In genomic region chr10:110486680-110487410, GRCh38 we compare ENCODE assay signal across 21 cellular contexts. TPM values are rescaled to one million over a fixed set of nuclear protein-coding genes. Genes with fewer than 3 reads are reported as not detected.
DNase-seq lines count a peak whose midpoint lies in the region; ATAC-seq, FAIRE-seq and TF ChIP-seq lines count a peak whose summit lies in the region.
"Had no signal": no experiment of that assay in that cellular context is flagged by ENCODE, and none has a peak within 500 bp of the region (broad histone marks: within the 10 kb centered on the region; RNA-seq: fewer than 3 reads in every experiment).

No MANE protein-coding gene starts in this region.

- DNase-seq in A549 (ENCODE audit: low read depth in 1 of 2, low spot score in 1 of 2) (no peak), GM23338 (ENCODE audit: low spot score) (no peak), WERI-Rb-1 (no peak), hepatocyte (ENCODE audit: low spot score) (no peak), Peyer's patch (no peak), GM10266 (ENCODE audit: extremely low spot score) (no peak), hypothalamus (lab: John Stamatoyannopoulos, UW) (no peak)
- no peak for DNase-seq in activated CD4-positive, CD25-positive, alpha-beta regulatory T cell treated with anti-CD3 and anti-CD28 coated beads, Interleukin-2, amount 50 U/mL, for 72 hours
- DNase-seq: activated CD8-positive, alpha-beta memory T cell treated with anti-CD3 and anti-CD28 coated beads for 24 hours; gastrocnemius medialis; mucosa of descending colon; NCI-H748 treated with DMSO at 0.1 percent for 48 hours; OCI-M1; stimulated activated CD4-positive, alpha-beta T cell treated with anti-CD3 and anti-CD28 coated beads, Interleukin-4, amount 100 ng/mL, for 24 hours had no signal

- no peak for ATAC-seq in A549
- 0 out of 3 replicates have a peak, but pooled peaks have one; percentile 14 for ATAC-seq in GM23338
- ATAC-seq: gastrocnemius medialis, left lobe of liver, mucosa of descending colon had no signal

- H3K79me2 ChIP-seq in GM23338 (replicated peaks; ENCODE audit: insufficient read depth), result no peaks in the 10 kb centered on the region
- H3K79me2 ChIP-seq in hepatocyte, result no peaks in the 10 kb centered on the region

- no peaks in the 10 kb centered on the region for H3K36me3 Mint-ChIP-seq in GM23338 (ENCODE audit: low read depth)
- H3K36me3 Mint-ChIP-seq: CD14-positive monocyte had no signal

- H3K9me2 ChIP-seq in GM23338 (ENCODE audit: insufficient read depth) (no peaks in the 10 kb centered on the region), hepatocyte (replicated peaks; ENCODE audit: insufficient read depth) (no peaks in the 10 kb centered on the region)

- peaks cover 8% of the 10 kb centered on the region for H3K27me3 Mint-ChIP-seq in GM23338 (ENCODE audit: insufficient read depth, low read depth, poor library complexity)

- H3K9me3 Mint-ChIP-seq in GM23338, result no peaks in the 10 kb centered on the region

- POLR2A ChIA-PET in A549 (lab: Yijun Ruan, JAX), result interaction anchor here (1.0 kb wide), 1 partner anchor 9 kb away, joined by 3 read pairs; no protein-coding TSS in a partner anchor

- no peaks in the 10 kb centered on the region for H4K20me1 ChIP-seq in GM23338 (replicated peaks; ENCODE audit: insufficient read depth)
- H4K20me1 ChIP-seq in hepatocyte (ENCODE audit: insufficient read depth, poor library complexity, severe bottlenecking), result no peaks in the 10 kb centered on the region

- H2AFZ ChIP-seq in GM23338 (no peak overlapping the region), hepatocyte (no peak overlapping the region)

- WGBS in A549 (ENCODE audit: missing lambda C conversion rate), result 78% methylated on average over 11 of the region's 11 CpGs
- WGBS in hepatocyte (ENCODE audit: low lambda C conversion rate, missing lambda C conversion rate), result 70% methylated on average over 10 of the region's 11 CpGs

- TF ChIP-seq POLR2A in A549 (IDR thresholded peaks at IDR 0.05; ENCODE audit: low read length), result no peak
- TF ChIP-seq POLR2A in Peyer's patch (IDR thresholded peaks at IDR 0.05), result no peak

- H3K4me3 Mint-ChIP-seq in GM23338, result no peak overlapping the region; the same call in 2 of the 3 replicates
- H3K4me3 Mint-ChIP-seq: CD14-positive monocyte had no signal

- H3K4me1 ChIP-seq in A549 (peaks cover 62% of the 10 kb centered on the region), GM23338 (ENCODE audit: insufficient read depth) (peaks cover 42% of the 10 kb centered on the region), hepatocyte (ENCODE audit: insufficient read depth) (no peaks in the 10 kb centered on the region), Peyer's patch (no peaks in the 10 kb centered on the region)
- H3K4me1 ChIP-seq: breast epithelium, gastrocnemius medialis, vagina had no signal

- no peak overlapping the region for H3K4me3 ChIP-seq in A549
- H3K4me3 ChIP-seq in GM23338, result peak overlapping the region; percentile 20
- H3K4me3 ChIP-seq in WERI-Rb-1 (ENCODE audit: low read depth, low read length), result no peak overlapping the region
- H3K4me3 ChIP-seq in hepatocyte, result no peak overlapping the region
- H3K4me3 ChIP-seq in Peyer's patch, result no peak overlapping the region
- H3K4me3 ChIP-seq: breast epithelium, gastrocnemius medialis, mucosa of descending colon, SK-N-MC, vagina had no signal

- peak overlapping the region; percentile 93; the same call in 1 of the 2 replicates for H3K27ac Mint-ChIP-seq in GM23338
- H3K27ac Mint-ChIP-seq: CD14-positive monocyte had no signal

- H3K27ac ChIP-seq in A549, result peak overlapping the region; percentile 67 to 85
- H3K27ac ChIP-seq in GM23338 (ENCODE audit: low read depth), result peak overlapping the region; percentile 83
- H3K27ac ChIP-seq in WERI-Rb-1, result peak overlapping the region; percentile 24
- peak overlapping the region; percentile 48 for H3K27ac ChIP-seq in hepatocyte
- no peak overlapping the region for H3K27ac ChIP-seq in Peyer's patch
- H3K27ac ChIP-seq: breast epithelium, gastrocnemius medialis, SK-N-MC, vagina had no signal

- H3K9me3 ChIP-seq in A549 (no peaks in the 10 kb centered on the region), WERI-Rb-1 (ENCODE audit: severe bottlenecking) (no peaks in the 10 kb centered on the region), hepatocyte (ENCODE audit: low read depth) (no peaks in the 10 kb centered on the region), Peyer's patch (no peaks in the 10 kb centered on the region)
- H3K9me3 ChIP-seq: breast epithelium, gastrocnemius medialis, mucosa of descending colon, vagina had no signal

- peaks cover 41% of the 10 kb centered on the region for H3K4me1 Mint-ChIP-seq in GM23338

- TF ChIP-seq RAD21 in A549 (conservative IDR thresholded peaks at IDR 0.05 in 1 of 2, IDR thresholded peaks at IDR 0.05 in 1 of 2), result no peak

- no peaks in the 10 kb centered on the region for H3F3A ChIP-seq in GM23338 (replicated peaks; ENCODE audit: low read depth)

- TF ChIP-seq EP300 in A549 (IDR thresholded peaks at IDR 0.05), result no peak

- CTCF ChIA-PET in A549 (lab: Yijun Ruan, JAX), result interaction anchor here (0.5 to 1.6 kb wide), 4 partner anchors 9 to 87 kb away, joined by 3 to 4 read pairs (median 3); no protein-coding TSS in a partner anchor

- TF ChIP-seq CTCF in A549 (IDR thresholded peaks at IDR 0.05) (no peak), GM23338 (conservative IDR thresholded peaks at IDR 0.05; ENCODE audit: low read depth in 2 of 2) (no peak), WERI-Rb-1 (IDR thresholded peaks at IDR 0.05; ENCODE audit: low read depth, low read length) (no peak), hepatocyte (IDR thresholded peaks at IDR 0.05; ENCODE audit: poor library complexity) (no peak), Peyer's patch (IDR thresholded peaks at IDR 0.05) (no peak), GM10266 (IDR thresholded peaks at IDR 0.05; ENCODE audit: control insufficient read depth, insufficient read depth, low read depth, missing control alignments) (no peak)

- H3K27me3 ChIP-seq in GM23338 (ENCODE audit: insufficient read depth) (no peaks in the 10 kb centered on the region), WERI-Rb-1 (ENCODE audit: insufficient read depth, low read depth, severe bottlenecking) (no peaks in the 10 kb centered on the region), hepatocyte (no peaks in the 10 kb centered on the region), Peyer's patch (no peaks in the 10 kb centered on the region)
- H3K27me3 ChIP-seq: breast epithelium, gastrocnemius medialis, vagina had no signal

- H3K36me3 ChIP-seq in GM23338 (ENCODE audit: insufficient read depth) (no peaks in the 10 kb centered on the region), WERI-Rb-1 (no peaks in the 10 kb centered on the region), hepatocyte (replicated peaks; ENCODE audit: insufficient read depth, low read depth) (no peaks in the 10 kb centered on the region), Peyer's patch (no peaks in the 10 kb centered on the region)
- H3K36me3 ChIP-seq: breast epithelium, gastrocnemius medialis, vagina had no signal

- peak overlapping the region; percentile 68 for H3K4me2 ChIP-seq in A549
- H3K4me2 ChIP-seq in GM23338, result peak overlapping the region; percentile 68
- no peak overlapping the region for H3K4me2 ChIP-seq in hepatocyte

- no peak for FAIRE-seq in A549 (lab: Jason Lieb, UNC)
- FAIRE-seq: G401.6, GM12891 had no signal

TF ChIP-seq in A549, 52 proteins besides CTCF, POLR2A, EP300 and RAD21:
- no peak for TF ChIP-seq CBX2 (IDR thresholded peaks at IDR 0.05; ENCODE audit: borderline replicate concordance, low read depth)
- no peak for TF ChIP-seq HES2 (IDR thresholded peaks at IDR 0.05)
- TF ChIP-seq FOSB (CRISPR knock-in tag; IDR thresholded peaks at IDR 0.05), result no peak; the same call in 1 of the 2 replicates
- TF ChIP-seq KDM5A (IDR thresholded peaks at IDR 0.05), result no peak

TF ChIP-seq in GM23338, 12 proteins besides CTCF, POLR2A, EP300 and RAD21 (continues in another document):
- TF ChIP-seq ZNF331 (CRISPR knock-in tag; IDR thresholded peaks at IDR 0.05; ENCODE audit: low read depth) (no peak), ETS1 (IDR thresholded peaks at IDR 0.05) (no peak)

RNA-seq across cellular contexts. Expression of gene DUSP5, which starts 10.9 kb away (rescaled TPM):
- polyA plus RNA-seq in A549 (2011; rRNA removed), result 152 and 171 TPM in 2 replicates
- polyA plus RNA-seq in A549 (2012; cell fraction: cytosol; rRNA removed), result 92.2 and 125 TPM in 2 replicates
- 137 and 140 TPM in 2 replicates for polyA plus RNA-seq in A549 (2012; cell fraction: nucleus; rRNA removed)
- 47.9 to 49.3 TPM (median 48.8 TPM) in 3 replicates for polyA plus RNA-seq in A549 (2017; fragmentation: RNase III; extraction: RNeasy Plus Mini Kit Qiagen cat#74134 plus additional on column Dnase treatment)
- 652 and 758 TPM in 2 replicates for polyA minus RNA-seq in A549 (2011; rRNA and poly(A)+ RNA removed)
- 35.0 and 35.9 TPM in 2 replicates for total RNA-seq in GM23338 (2014; rRNA removed; shearing (Covaris generic))
- 10.8 and 15.4 TPM in 2 replicates for polyA plus RNA-seq in GM23338 (2016; fragmentation: Nextera tagmentation; extraction: Ambion mirVana)
- 47.5 and 49.6 TPM in 2 replicates for total RNA-seq in hepatocyte
- 54.2 and 60.7 TPM in 2 replicates for polyA plus RNA-seq in hepatocyte
- total RNA-seq in Peyer's patch, result 10 to 100 TPM; 22.1 to 33.8 (median 26.3) TPM

Comparison
In these comparisons a context has a peak if more than half of its experiments do, and no peak if none do; other contexts are left out.
1. H3K27ac ChIP-seq: peak in A549 (2 of 2), GM23338 (single experiment), WERI-Rb-1 (single experiment) and hepatocyte (single experiment); none in Peyer's patch (0 of 4).